In genomic region chr5:131634666-131634995, GRCh38 we compare ENCODE assay signal across 8 cellular contexts. TPM values are rescaled to one million over a fixed set of nuclear protein-coding genes. Genes with fewer than 3 reads are reported as not detected.
DNase-seq lines count a peak whose midpoint lies in the region; ATAC-seq and TF ChIP-seq lines count a peak whose summit lies in the region.

No MANE protein-coding gene starts in this region.

- intact Hi-C loops in activated CD4-positive, alpha-beta memory T cell treated with anti-CD3 and anti-CD28 coated beads for 36 hours (cut with micrococcal nuclease) = loop anchor here (2.0 to 10.0 kb wide), 8 partner anchors 86 to 860 kb away; partner anchors contain the start of genes IRF1, LYRM7 and SLC22A4
- intact Hi-C loops in stomach (cut with DNase I; ENCODE audit: low total_unique reads) = no loop called here

- POLR2A ChIA-PET in activated CD4-positive, alpha-beta memory T cell treated with anti-CD3 and anti-CD28 coated beads for 36 hours (lab: Charles Lee) = interaction anchor here (1.7 kb wide), 1 partner anchor 45 kb away, joined by 5 read pairs; no protein-coding TSS in a partner anchor

- H3K9me3 Mint-ChIP-seq in activated CD4-positive, alpha-beta memory T cell treated with anti-CD3 and anti-CD28 coated beads for 36 hours = no peaks in the 10 kb centered on the region

- peak overlapping the region; percentile 87 for H3K27ac Mint-ChIP-seq in activated CD4-positive, alpha-beta memory T cell treated with anti-CD3 and anti-CD28 coated beads for 36 hours

- peak in 1 of 7 experiments; percentile 4 for TF ChIP-seq CTCF in stomach (IDR thresholded peaks at IDR 0.05)

- WGBS in stomach, 5 donors = 0 to 1% (median 0%) methylated on average over 7 to 21 of the region's 21 CpGs

- no peaks in the 10 kb centered on the region for H3K27me3 ChIP-seq in stomach

- peak overlapping the region; percentile 98 for H3K4me3 Mint-ChIP-seq in activated CD4-positive, alpha-beta memory T cell treated with anti-CD3 and anti-CD28 coated beads for 36 hours

- no peaks in the 10 kb centered on the region for H3K36me3 ChIP-seq in stomach

- no peaks in the 10 kb centered on the region for H3K9me3 ChIP-seq in stomach

- peak; percentile 24 for ATAC-seq in HG02759 (IDR thresholded peaks at IDR 0.05; ENCODE audit: unreplicated experiment)

- H3K4me3 ChIP-seq in stomach = peak overlapping the region; percentile 63 to 83 (median 78)

- no peak for TF ChIP-seq POLR2A in stomach (IDR thresholded peaks at IDR 0.05)

- peaks cover 10% of the 10 kb centered on the region for H3K36me3 Mint-ChIP-seq in activated CD4-positive, alpha-beta memory T cell treated with anti-CD3 and anti-CD28 coated beads for 36 hours

- TF ChIP-seq EP300 in stomach (IDR thresholded peaks at IDR 0.05) = no peak

- H3K4me1 ChIP-seq in stomach = peaks cover 14 to 55% (median 36%) of the 10 kb centered on the region in 4 donors

- CTCF ChIA-PET in activated CD4-positive, alpha-beta memory T cell treated with anti-CD3 and anti-CD28 coated beads for 36 hours (lab: Charles Lee) = interaction anchor here (0.9 kb wide), 1 partner anchor 45 kb away, joined by 5 read pairs; no protein-coding TSS in a partner anchor

- H3K27me3 Mint-ChIP-seq in activated CD4-positive, alpha-beta memory T cell treated with anti-CD3 and anti-CD28 coated beads for 36 hours = peaks cover 3% of the 10 kb centered on the region

- H3K27ac ChIP-seq in epithelial cell of prostate (peak overlapping the region; percentile 100), stomach (peak overlapping the region; percentile 92 to 99 (median 99))

- DNase-seq in NCI-H82 (lab: John Stamatoyannopoulos, UW) (peak; percentile 75), NCI-H82 treated with DMSO at 0.1 percent for 48 hours (lab: John Stamatoyannopoulos, UW; ENCODE audit: unreplicated experiment) (no peak), NCI-H146 treated with DMSO at 0.1 percent for 48 hours (lab: John Stamatoyannopoulos, UW; ENCODE audit: unreplicated experiment) (peak; percentile 18), epithelial cell of prostate (ENCODE audit: low read depth, low spot score) (no peak), myocyte (ENCODE audit: low read depth) (peak; percentile 68), stomach (peak; percentile 54)
- peak; percentile 73 for DNase-seq in activated CD4-positive, alpha-beta memory T cell treated with anti-CD3 and anti-CD28 coated beads for 36 hours

- H3K4me1 Mint-ChIP-seq in activated CD4-positive, alpha-beta memory T cell treated with anti-CD3 and anti-CD28 coated beads for 36 hours (ENCODE audit: low read depth) = peaks cover 25% of the 10 kb centered on the region

RNA-seq across cellular contexts. Expression of gene RAPGEF6, which starts 0.4 kb away (rescaled TPM):
- 10 to 100 TPM; 26.7 to 31.3 TPM for total RNA-seq in activated CD4-positive, alpha-beta memory T cell treated with anti-CD3 and anti-CD28 coated beads for 36 hours
- total RNA-seq in myocyte (9.8 and 11.8 TPM in 2 replicates), stomach (10 to 100 TPM; 17.9 to 43.9 (median 24.2) TPM)
- 2.7 TPM for polyA plus RNA-seq in myocyte (2012)
- 1 to 10 TPM; 1.4 to 2.4 (median 1.7) TPM for polyA plus RNA-seq in stomach

Comparison
In these comparisons a context has a peak if more than half of its experiments do, and no peak if none do; other contexts are left out.
1. DNase-seq: peak in NCI-H82 (single experiment), NCI-H146 treated with DMSO at 0.1 percent for 48 hours (single experiment), activated CD4-positive, alpha-beta memory T cell treated with anti-CD3 and anti-CD28 coated beads for 36 hours (single experiment), myocyte (single experiment) and stomach (single experiment); none in NCI-H82 treated with DMSO at 0.1 percent for 48 hours (single experiment) and epithelial cell of prostate (single experiment).